Comparison of ENCODE assay signal across 22 cellular contexts in genomic region chr1:19689131-19689757, GRCh38. TPM values are rescaled to one million over a fixed set of nuclear protein-coding genes. Genes with fewer than 3 reads are reported as not detected.
DNase-seq lines count a peak whose midpoint lies in the region; ATAC-seq and TF ChIP-seq lines count a peak whose summit lies in the region.
"Had no signal": no experiment of that assay in that cellular context is flagged by ENCODE, and none has a peak within 500 bp of the region (broad histone marks: within the 10 kb centered on the region; RNA-seq: fewer than 3 reads in every experiment).

No MANE protein-coding gene starts in this region.

- H3K36me3 Mint-ChIP-seq in T-helper 17 cell (ENCODE audit: low read depth), result peaks cover 6% of the 10 kb centered on the region
- H3K36me3 Mint-ChIP-seq in stimulated activated naive B cell treated with anti-CD40 and anti-IgM and Interleukin-4, amounts not matched to agents 10 μg/mL and 1 μg/mL and 100 μg/mL, for 72 hours, result peaks cover 58 to 70% of the 10 kb centered on the region in 2 donors

- ATAC-seq in Right ventricle myocardium superior (ENCODE audit: poor library complexity) (peak; percentile 51), T-helper 17 cell (no peak), GM18511 (IDR thresholded peaks at IDR 0.05; ENCODE audit: unreplicated experiment) (no peak), HG03095 (IDR thresholded peaks at IDR 0.05; ENCODE audit: unreplicated experiment) (no peak)
- no peak for ATAC-seq in stimulated activated naive B cell treated with anti-CD40 and anti-IgM and Interleukin-4, amounts not matched to agents 10 μg/mL and 1 μg/mL and 100 μg/mL, for 72 hours (replicated peaks)
- ATAC-seq: left lung had no signal

- peak overlapping the region; percentile 66 for H3K4me3 Mint-ChIP-seq in T-helper 17 cell
- no peak overlapping the region for H3K4me3 Mint-ChIP-seq in stimulated activated naive B cell treated with anti-CD40 and anti-IgM and Interleukin-4, amounts not matched to agents 10 μg/mL and 1 μg/mL and 100 μg/mL, for 72 hours

- H3K27me3 Mint-ChIP-seq in T-helper 17 cell, result no peaks in the 10 kb centered on the region
- H3K27me3 Mint-ChIP-seq in stimulated activated naive B cell treated with anti-CD40 and anti-IgM and Interleukin-4, amounts not matched to agents 10 μg/mL and 1 μg/mL and 100 μg/mL, for 72 hours, result no peaks in the 10 kb centered on the region
- H3K27me3 Mint-ChIP-seq: progenitor cell of endocrine pancreas had no signal

- H3K9me3 Mint-ChIP-seq in stimulated activated naive B cell treated with anti-CD40 and anti-IgM and Interleukin-4, amounts not matched to agents 10 μg/mL and 1 μg/mL and 100 μg/mL, for 72 hours, result peaks cover 7 to 8% of the 10 kb centered on the region in 2 donors

- peak overlapping the region; percentile 71 for H3K27ac Mint-ChIP-seq in T-helper 17 cell
- H3K27ac Mint-ChIP-seq in stimulated activated naive B cell treated with anti-CD40 and anti-IgM and Interleukin-4, amounts not matched to agents 10 μg/mL and 1 μg/mL and 100 μg/mL, for 72 hours, result peak overlapping the region; percentile 37
- H3K27ac Mint-ChIP-seq: activated T-helper 2 cell treated with anti-CD3 and anti-CD28 coated beads, Interferon-gamma antibody, Interleukin-2, Interleukin-4, amounts not matched to agents 10 μg/mL and 5 μg/mL and 100 μg/mL, durations not matched to agents 14 hours and 24 hours and 36 hours; progenitor cell of endocrine pancreas had no signal

- H3K4me3 ChIP-seq in right atrium auricular region (no peak overlapping the region), KMS-11 (IDR thresholded peaks at IDR 0.05; ENCODE audit: insufficient read depth, low read depth, low read length) (no peak overlapping the region)
- H3K4me3 ChIP-seq: heart right ventricle, left lung, Peyer's patch, tibial artery had no signal

- intact Hi-C loops in Right ventricle myocardium superior (cut with DNase I), result no loop called here

- no peak overlapping the region for H2AFZ ChIP-seq in KMS-11 (ENCODE audit: low read depth)

- TF ChIP-seq CTCF in right atrium auricular region (IDR thresholded peaks at IDR 0.05) (no peak), KMS-11 (conservative IDR thresholded peaks at IDR 0.05; ENCODE audit: low read depth, low read length) (no peak)

- H3K27ac ChIP-seq in right atrium auricular region, result no peak overlapping the region
- H3K27ac ChIP-seq in KMS-11, result peak overlapping the region; percentile 28; the same call in 1 of the 2 replicates
- H3K27ac ChIP-seq: epithelial cell of prostate, heart right ventricle, left lung, tibial artery had no signal

- H3K4me1 ChIP-seq in right atrium auricular region (peaks cover 0 to 17% of the 10 kb centered on the region in 2 donors), KMS-11 (ENCODE audit: low read depth, poor library complexity, severe bottlenecking) (peaks cover 20% of the 10 kb centered on the region)
- H3K4me1 ChIP-seq: left lung, Peyer's patch, tibial artery had no signal

- no peak overlapping the region for H3K9ac ChIP-seq in KMS-11

- H3K27me3 ChIP-seq in right atrium auricular region (no peaks in the 10 kb centered on the region), KMS-11 (ENCODE audit: insufficient read depth, low read depth) (no peaks in the 10 kb centered on the region)
- H3K27me3 ChIP-seq: heart right ventricle, left lung, Peyer's patch, tibial artery had no signal

- no peak for DNase-seq in Right ventricle myocardium superior
- DNase-seq in right atrium auricular region (ENCODE audit: low spot score), result no peak
- no peak for DNase-seq in T-helper 17 cell
- no peak for DNase-seq in stimulated activated naive B cell treated with anti-CD40 and anti-IgM and Interleukin-4, amounts not matched to agents 10 μg/mL and 1 μg/mL and 100 μg/mL, for 72 hours
- DNase-seq in effector CD8-positive, alpha-beta T cell (lab: John Stamatoyannopoulos, UW), result no peak
- DNase-seq: activated CD4-positive, CD25-positive, alpha-beta regulatory T cell treated with anti-CD3 and anti-CD28 coated beads, Interleukin-2, amount 50 U/mL, for 72 hours; DMS79; GOT3; heart right ventricle; Karpas-422; left lung; NCI-H226; Peyer's patch; stimulated activated naive CD8-positive, alpha-beta T cell treated with anti-CD3 and anti-CD28 coated beads, Interleukin-15, Interleukin-2, amounts not matched to agents 100 U/mL and 50 U/mL, for 24 hours; tibial artery had no signal

- peaks cover 5% of the 10 kb centered on the region for H3K36me3 ChIP-seq in right atrium auricular region
- H3K36me3 ChIP-seq in KMS-11 (ENCODE audit: insufficient read depth), result no peaks in the 10 kb centered on the region

- H4K20me1 ChIP-seq in KMS-11 (ENCODE audit: insufficient read depth), result no peaks in the 10 kb centered on the region

- H3K4me1 Mint-ChIP-seq in T-helper 17 cell, result peaks cover 17% of the 10 kb centered on the region
- peaks cover 0 to 7% of the 10 kb centered on the region in 2 donors for H3K4me1 Mint-ChIP-seq in stimulated activated naive B cell treated with anti-CD40 and anti-IgM and Interleukin-4, amounts not matched to agents 10 μg/mL and 1 μg/mL and 100 μg/mL, for 72 hours

- H3K4me2 ChIP-seq in KMS-11, result no peak overlapping the region

- no peaks in the 10 kb centered on the region for H3K79me2 ChIP-seq in KMS-11 (ENCODE audit: insufficient read depth, low read depth)

- H3K9me3 ChIP-seq in right atrium auricular region (peaks cover 0 to 6% of the 10 kb centered on the region in 2 donors), T-helper 17 cell (ENCODE audit: control insufficient read depth, low read length, poor library complexity, severe bottlenecking) (no peaks in the 10 kb centered on the region)
- H3K9me3 ChIP-seq: tibial artery had no signal

RNA-seq across cellular contexts. Expression of gene HTR6, which starts 24.6 kb away (rescaled TPM):
- total RNA-seq in Right ventricle myocardium superior (not detected), right atrium auricular region (not detected), T-helper 17 cell (under 1 TPM; 0.16 to 0.17 TPM)
- total RNA-seq: activated T-helper 2 cell treated with anti-CD3 and anti-CD28 coated beads, Interferon-gamma antibody, Interleukin-2, Interleukin-4, amounts not matched to agents 10 μg/mL and 5 μg/mL and 100 μg/mL, durations not matched to agents 14 hours and 24 hours and 36 hours; fibroblast of villous mesenchyme; heart right ventricle; left lung; progenitor cell of endocrine pancreas had no signal

RNA-seq across cellular contexts. Expression of gene NBL1, which starts 45.1 kb away (rescaled TPM):
- total RNA-seq in Right ventricle myocardium superior (38.6 TPM), right atrium auricular region (10 to 100 TPM; 19.5 to 57.2 TPM), T-helper 17 cell (10 to 100 TPM; 32.0 to 32.3 TPM)
